In genomic region chr10:104120061-104120460, GRCh38 we compare ENCODE assay signal across 9 cellular contexts. TPM values are rescaled to one million over a fixed set of nuclear protein-coding genes. Genes with fewer than 3 reads are reported as not detected.
A peak's percentile ranks its signal among the peaks of the same experiment; 100 is the strongest.
DNase-seq lines count a peak whose midpoint lies in the region; ATAC-seq and TF ChIP-seq lines count a peak whose summit lies in the region.
"Had no signal": no experiment of that assay in that cellular context is flagged by ENCODE, and none has a peak within 500 bp of the region (broad histone marks: within the 10 kb centered on the region; RNA-seq: fewer than 3 reads in every experiment).

No MANE protein-coding gene starts in this region.

- TF ChIP-seq CTCF in body of pancreas (IDR thresholded peaks at IDR 0.05) (no peak), lung (IDR thresholded peaks at IDR 0.05; ENCODE audit: control extremely low read depth, extremely low read depth) (no peak), type B pancreatic cell (conservative IDR thresholded peaks at IDR 0.05) (no peak)

- H3K4me3 Mint-ChIP-seq in activated naive CD4-positive, alpha-beta T cell treated with anti-CD3 and anti-CD28 coated beads, Interleukin-2, amount 10 ng/mL, durations not matched to agents 7 days and 5 days, result no peak overlapping the region
- peak overlapping the region; percentile 89 for H3K4me3 Mint-ChIP-seq in type B pancreatic cell

- CTCF ChIA-PET in activated naive CD4-positive, alpha-beta T cell treated with anti-CD3 and anti-CD28 coated beads, Interleukin-2, amount 10 ng/mL, durations not matched to agents 7 days and 5 days (lab: Charles Lee), result interaction anchor here (1.3 to 8.4 kb wide), 2 partner anchors 91 to 232 kb away, joined by 3 to 76 read pairs; no protein-coding TSS in a partner anchor

- WGBS in body of pancreas, 2 donors, result 85 to 89% methylated on average over 3 of the region's 3 CpGs
- WGBS in lung, 2 donors, result 78 to 85% methylated on average over 3 of the region's 3 CpGs

- H3K4me1 ChIP-seq in body of pancreas, result peaks cover 8% of the 10 kb centered on the region
- peaks cover 0 to 8% of the 10 kb centered on the region in 2 donors for H3K4me1 ChIP-seq in lung (ENCODE audit: control insufficient read depth in 2 of 2, insufficient read depth in 2 of 2, low read length in 2 of 2)

- no peaks in the 10 kb centered on the region for H3K9me3 Mint-ChIP-seq in activated naive CD4-positive, alpha-beta T cell treated with anti-CD3 and anti-CD28 coated beads, Interleukin-2, amount 50 U/mL, for 72 hours
- H3K9me3 Mint-ChIP-seq in activated naive CD4-positive, alpha-beta T cell treated with anti-CD3 and anti-CD28 coated beads, Interleukin-2, amount 10 ng/mL, durations not matched to agents 7 days and 5 days, result no peaks in the 10 kb centered on the region
- H3K9me3 Mint-ChIP-seq in type B pancreatic cell, result no peaks in the 10 kb centered on the region

- H3K27ac Mint-ChIP-seq in activated naive CD4-positive, alpha-beta T cell treated with anti-CD3 and anti-CD28 coated beads, Interleukin-2, amount 50 U/mL, for 72 hours, result peak overlapping the region; percentile 97 to 98
- H3K27ac Mint-ChIP-seq in activated naive CD4-positive, alpha-beta T cell treated with anti-CD3 and anti-CD28 coated beads, Interleukin-2, amount 10 ng/mL, durations not matched to agents 7 days and 5 days, result no peak overlapping the region
- H3K27ac Mint-ChIP-seq in type B pancreatic cell, result peak overlapping the region; percentile 99

- TF ChIP-seq POLR2A in body of pancreas (IDR thresholded peaks at IDR 0.05), result no peak

- H3K27ac ChIP-seq in body of pancreas, result peak overlapping the region in 3 of 4 donors; percentile 96 to 100 (median 98)
- H3K27ac ChIP-seq in lung (ENCODE audit: low read depth in 1 of 2, low read length in 1 of 2), result peak overlapping the region; percentile 2 to 99

- H3K27me3 ChIP-seq in body of pancreas (no peaks in the 10 kb centered on the region), lung (ENCODE audit: control insufficient read depth, insufficient read depth) (no peaks in the 10 kb centered on the region)

- H3K36me3 Mint-ChIP-seq in activated naive CD4-positive, alpha-beta T cell treated with anti-CD3 and anti-CD28 coated beads, Interleukin-2, amount 50 U/mL, for 72 hours, result peaks cover 0 to 5% of the 10 kb centered on the region in 2 donors
- peaks cover 5% of the 10 kb centered on the region for H3K36me3 Mint-ChIP-seq in activated naive CD4-positive, alpha-beta T cell treated with anti-CD3 and anti-CD28 coated beads, Interleukin-2, amount 10 ng/mL, durations not matched to agents 7 days and 5 days
- H3K36me3 Mint-ChIP-seq in type B pancreatic cell, result no peaks in the 10 kb centered on the region

- no peak overlapping the region for H3K4me3 ChIP-seq in body of pancreas
- H3K4me3 ChIP-seq in lung, result no peak overlapping the region

- DNase-seq in activated naive CD4-positive, alpha-beta T cell treated with anti-CD3 and anti-CD28 coated beads, Interleukin-2, amount 50 U/mL, for 72 hours (ENCODE audit: low spot score in 2 of 2), result no peak
- no peak for DNase-seq in activated naive CD4-positive, alpha-beta T cell treated with anti-CD3 and anti-CD28 coated beads, Interleukin-2, amount 10 ng/mL, durations not matched to agents 7 days and 5 days
- DNase-seq in body of pancreas (no peak), lung (ENCODE audit: low spot score) (no peak), type B pancreatic cell (ENCODE audit: extremely low spot score, unreplicated experiment) (no peak), HPDE6-E6E7 (ENCODE audit: extremely low spot score) (no peak)
- DNase-seq: NCI-H187 had no signal

- H3K9me3 ChIP-seq in body of pancreas (no peaks in the 10 kb centered on the region), lung (ENCODE audit: control insufficient read depth in 2 of 2, insufficient read depth in 1 of 2, low read length in 1 of 2) (no peaks in the 10 kb centered on the region)

- H3K36me3 ChIP-seq in body of pancreas (replicated peaks in 1 of 2; ENCODE audit: insufficient read depth in 1 of 2, low read depth in 2 of 2) (no peaks in the 10 kb centered on the region), lung (ENCODE audit: control insufficient read depth in 2 of 2, insufficient read depth in 2 of 2, low read length in 2 of 2) (no peaks in the 10 kb centered on the region)

- peaks cover 34% of the 10 kb centered on the region for H3K4me1 Mint-ChIP-seq in activated naive CD4-positive, alpha-beta T cell treated with anti-CD3 and anti-CD28 coated beads, Interleukin-2, amount 10 ng/mL, durations not matched to agents 7 days and 5 days
- H3K4me1 Mint-ChIP-seq in type B pancreatic cell (ENCODE audit: unreplicated experiment), result peaks cover 31% of the 10 kb centered on the region

- intact Hi-C loops in body of pancreas (cut with DNase I), result no loop called here

- ATAC-seq in activated naive CD4-positive, alpha-beta T cell treated with anti-CD3 and anti-CD28 coated beads, Interleukin-2, amount 50 U/mL, for 72 hours, result no peak
- ATAC-seq in body of pancreas, result no peak
- no peak for ATAC-seq in lung (ENCODE audit: insufficient read depth, low FRiP score)
- no peak for ATAC-seq in GM21619 (IDR thresholded peaks at IDR 0.05; ENCODE audit: unreplicated experiment)
- ATAC-seq in HG02970 (IDR thresholded peaks at IDR 0.05; ENCODE audit: low FRiP score, unreplicated experiment), result no peak

- peaks cover 15% of the 10 kb centered on the region for H3K27me3 Mint-ChIP-seq in activated naive CD4-positive, alpha-beta T cell treated with anti-CD3 and anti-CD28 coated beads, Interleukin-2, amount 10 ng/mL, durations not matched to agents 7 days and 5 days
- no peaks in the 10 kb centered on the region for H3K27me3 Mint-ChIP-seq in type B pancreatic cell

RNA-seq across cellular contexts. Expression of gene SFR1, which starts 1.9 kb away (rescaled TPM):
- total RNA-seq in activated naive CD4-positive, alpha-beta T cell treated with anti-CD3 and anti-CD28 coated beads, Interleukin-2, amount 50 U/mL, for 72 hours, result 10 to 100 TPM; 14.8 to 19.4 TPM
- total RNA-seq in body of pancreas (1 to 10 TPM; 3.3 to 5.2 TPM), lung (1 to 10 TPM; 8.7 to 9.9 TPM), type B pancreatic cell (ENCODE audit: low replicate concordance) (9.1 and 11.6 TPM in 2 replicates)
- 1 to 10 TPM; 6.4 to 9.6 TPM for polyA plus RNA-seq in lung

RNA-seq across cellular contexts. Expression of gene COL17A1, which starts 34.4 kb away (rescaled TPM):
- total RNA-seq in activated naive CD4-positive, alpha-beta T cell treated with anti-CD3 and anti-CD28 coated beads, Interleukin-2, amount 50 U/mL, for 72 hours, result not detected
- 1 to 10 TPM in 1 of 2 donors, not detected in 1; 3.6 TPM for total RNA-seq in body of pancreas
- total RNA-seq in lung, result 1 to 10 TPM in 1 of 2 donors, under 1 TPM in 1; 0.92 to 2.2 TPM
- 1 to 10 TPM; 2.2 to 2.5 TPM for polyA plus RNA-seq in lung
- 14.5 and 94.1 TPM in 2 replicates for total RNA-seq in type B pancreatic cell (ENCODE audit: low replicate concordance)
